In genomic region chr14:22589096-22589839, GRCh38 we compare ENCODE assay signal across 1 cellular context.
A peak's percentile ranks its signal among the peaks of the same experiment; 100 is the strongest.
TF ChIP-seq lines count a peak whose summit lies in the region.

Gene DAD1, minus strand, starts transcription at chr14:22589224. Its CDS starts 67 bp downstream, at chr14:22589157.

TF ChIP-seq in HepG2, 621 proteins besides CTCF, POLR2A, EP300 and RAD21 (continued from another document and continues in another):
- TF ChIP-seq REST (IDR thresholded peaks at IDR 0.05; ENCODE audit: borderline replicate concordance in 1 of 2, low read depth in 1 of 2, low read length in 2 of 2): 0 out of 4 replicates have a peak, but pooled peaks of 1 of the 2 experiments have one; percentile 36
- TF ChIP-seq RELA (CRISPR knock-in tag; IDR thresholded peaks at IDR 0.05): peak; percentile 23; the same call in 1 of the 2 replicates
- peak; percentile 84; the same call in 1 of the 2 replicates for TF ChIP-seq ZNF782 (CRISPR knock-in tag; IDR thresholded peaks at IDR 0.05; ENCODE audit: borderline replicate concordance)
- no peak for TF ChIP-seq ARID3A (IDR thresholded peaks at IDR 0.05; ENCODE audit: low read depth, low read length)
- TF ChIP-seq PBX2 (CRISPR knock-in tag; IDR thresholded peaks at IDR 0.05): peak; percentile 34
- TF ChIP-seq, protein P1, sequence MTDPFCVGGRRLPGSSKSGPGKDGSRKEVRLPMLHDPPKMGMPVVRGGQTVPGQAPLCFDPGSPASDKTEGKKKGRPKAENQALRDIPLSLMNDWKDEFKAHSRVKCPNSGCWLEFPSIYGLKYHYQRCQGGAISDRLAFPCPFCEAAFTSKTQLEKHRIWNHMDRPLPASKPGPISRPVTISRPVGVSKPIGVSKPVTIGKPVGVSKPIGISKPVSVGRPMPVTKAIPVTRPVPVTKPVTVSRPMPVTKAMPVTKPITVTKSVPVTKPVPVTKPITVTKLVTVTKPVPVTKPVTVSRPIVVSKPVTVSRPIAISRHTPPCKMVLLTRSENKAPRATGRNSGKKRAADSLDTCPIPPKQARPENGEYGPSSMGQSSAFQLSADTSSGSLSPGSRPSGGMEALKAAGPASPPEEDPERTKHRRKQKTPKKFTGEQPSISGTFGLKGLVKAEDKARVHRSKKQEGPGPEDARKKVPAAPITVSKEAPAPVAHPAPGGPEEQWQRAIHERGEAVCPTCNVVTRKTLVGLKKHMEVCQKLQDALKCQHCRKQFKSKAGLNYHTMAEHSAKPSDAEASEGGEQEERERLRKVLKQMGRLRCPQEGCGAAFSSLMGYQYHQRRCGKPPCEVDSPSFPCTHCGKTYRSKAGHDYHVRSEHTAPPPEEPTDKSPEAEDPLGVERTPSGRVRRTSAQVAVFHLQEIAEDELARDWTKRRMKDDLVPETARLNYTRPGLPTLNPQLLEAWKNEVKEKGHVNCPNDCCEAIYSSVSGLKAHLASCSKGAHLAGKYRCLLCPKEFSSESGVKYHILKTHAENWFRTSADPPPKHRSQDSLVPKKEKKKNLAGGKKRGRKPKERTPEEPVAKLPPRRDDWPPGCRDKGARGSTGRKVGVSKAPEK (CRISPR knock-in tag; IDR thresholded peaks at IDR 0.05; ENCODE audit: borderline replicate concordance): no peak; the same call in 1 of the 2 replicates
- no peak; the same call in 1 of the 2 replicates for TF ChIP-seq ZNF256 (CRISPR knock-in tag; conservative IDR thresholded peaks at IDR 0.05)
- TF ChIP-seq ZNF776 (CRISPR knock-in tag; IDR thresholded peaks at IDR 0.05): peak; percentile 22
- no peak for TF ChIP-seq SRF (IDR thresholded peaks at IDR 0.05; ENCODE audit: low read depth, low read length)
- TF ChIP-seq POGK (CRISPR knock-in tag; conservative IDR thresholded peaks at IDR 0.05): peak; percentile 74; the same call in 1 of the 2 replicates
- no peak for TF ChIP-seq ZNF670 (CRISPR knock-in tag; IDR thresholded peaks at IDR 0.05; ENCODE audit: borderline replicate concordance)
- no peak for TF ChIP-seq SNRNP70 (IDR thresholded peaks at IDR 0.05; ENCODE audit: low read depth, low read length)
- TF ChIP-seq ZNF326 (CRISPR knock-in tag; IDR thresholded peaks at IDR 0.05; ENCODE audit: borderline replicate concordance): no peak; the same call in 1 of the 2 replicates
- TF ChIP-seq MED8 (CRISPR knock-in tag; IDR thresholded peaks at IDR 0.05; ENCODE audit: insufficient replicate concordance): no peak
- TF ChIP-seq ZNF382 (CRISPR knock-in tag; IDR thresholded peaks at IDR 0.05; ENCODE audit: borderline replicate concordance): no peak
- TF ChIP-seq PHF5A (CRISPR knock-in tag; IDR thresholded peaks at IDR 0.05; ENCODE audit: low read depth, unreplicated experiment): no peak
- no peak for TF ChIP-seq SOX13 (IDR thresholded peaks at IDR 0.05)
- TF ChIP-seq SOX13 (CRISPR knock-in tag; conservative IDR thresholded peaks at IDR 0.05 in 1 of 2, IDR thresholded peaks at IDR 0.05 in 1 of 2): peak; percentile 32 to 90
- TF ChIP-seq NCOA2 (CRISPR knock-in tag; IDR thresholded peaks at IDR 0.05): peak; percentile 59
- peak; percentile 93 for TF ChIP-seq NFATC3 (CRISPR knock-in tag; IDR thresholded peaks at IDR 0.05)
- peak; percentile 35; the same call in 1 of the 2 replicates for TF ChIP-seq TOPORS (CRISPR knock-in tag; IDR thresholded peaks at IDR 0.05)
- no peak for TF ChIP-seq MTA3 (CRISPR knock-in tag; IDR thresholded peaks at IDR 0.05)
- TF ChIP-seq HIC2 (CRISPR knock-in tag; IDR thresholded peaks at IDR 0.05; ENCODE audit: low read depth): no peak
- peak; percentile 61; the same call in 1 of the 2 replicates for TF ChIP-seq E2F5 (CRISPR knock-in tag; conservative IDR thresholded peaks at IDR 0.05)
- no peak for TF ChIP-seq CCAR2 (optimal IDR thresholded peaks at IDR 0.05; ENCODE audit: low read depth, low read length)
- TF ChIP-seq ZFP36 (IDR thresholded peaks at IDR 0.05; ENCODE audit: borderline replicate concordance, low read depth, low read length, partially characterized antibody): no peak
- TF ChIP-seq SCMH1 (CRISPR knock-in tag; IDR thresholded peaks at IDR 0.05; ENCODE audit: borderline replicate concordance): no peak
- TF ChIP-seq ZNF75D (CRISPR knock-in tag; IDR thresholded peaks at IDR 0.05; ENCODE audit: borderline replicate concordance): no peak
- no peak for TF ChIP-seq ZNF672 (CRISPR knock-in tag; IDR thresholded peaks at IDR 0.05)
- TF ChIP-seq, protein P2, sequence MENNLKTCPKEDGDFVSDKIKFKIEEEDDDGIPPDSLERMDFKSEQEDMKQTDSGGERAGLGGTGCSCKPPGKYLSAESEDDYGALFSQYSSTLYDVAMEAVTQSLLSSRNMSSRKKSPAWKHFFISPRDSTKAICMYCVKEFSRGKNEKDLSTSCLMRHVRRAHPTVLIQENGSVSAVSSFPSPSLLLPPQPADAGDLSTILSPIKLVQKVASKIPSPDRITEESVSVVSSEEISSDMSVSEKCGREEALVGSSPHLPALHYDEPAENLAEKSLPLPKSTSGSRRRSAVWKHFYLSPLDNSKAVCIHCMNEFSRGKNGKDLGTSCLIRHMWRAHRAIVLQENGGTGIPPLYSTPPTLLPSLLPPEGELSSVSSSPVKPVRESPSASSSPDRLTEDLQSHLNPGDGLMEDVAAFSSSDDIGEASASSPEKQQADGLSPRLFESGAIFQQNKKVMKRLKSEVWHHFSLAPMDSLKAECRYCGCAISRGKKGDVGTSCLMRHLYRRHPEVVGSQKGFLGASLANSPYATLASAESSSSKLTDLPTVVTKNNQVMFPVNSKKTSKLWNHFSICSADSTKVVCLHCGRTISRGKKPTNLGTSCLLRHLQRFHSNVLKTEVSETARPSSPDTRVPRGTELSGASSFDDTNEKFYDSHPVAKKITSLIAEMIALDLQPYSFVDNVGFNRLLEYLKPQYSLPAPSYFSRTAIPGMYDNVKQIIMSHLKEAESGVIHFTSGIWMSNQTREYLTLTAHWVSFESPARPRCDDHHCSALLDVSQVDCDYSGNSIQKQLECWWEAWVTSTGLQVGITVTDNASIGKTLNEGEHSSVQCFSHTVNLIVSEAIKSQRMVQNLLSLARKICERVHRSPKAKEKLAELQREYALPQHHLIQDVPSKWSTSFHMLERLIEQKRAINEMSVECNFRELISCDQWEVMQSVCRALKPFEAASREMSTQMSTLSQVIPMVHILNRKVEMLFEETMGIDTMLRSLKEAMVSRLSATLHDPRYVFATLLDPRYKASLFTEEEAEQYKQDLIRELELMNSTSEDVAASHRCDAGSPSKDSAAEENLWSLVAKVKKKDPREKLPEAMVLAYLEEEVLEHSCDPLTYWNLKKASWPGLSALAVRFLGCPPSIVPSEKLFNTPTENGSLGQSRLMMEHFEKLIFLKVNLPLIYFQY (CRISPR knock-in tag; IDR thresholded peaks at IDR 0.05; ENCODE audit: borderline replicate concordance): peak; percentile 70; the same call in 1 of the 2 replicates
- peak; percentile 94 for TF ChIP-seq ZNF605 (CRISPR knock-in tag; IDR thresholded peaks at IDR 0.05)
- no peak for TF ChIP-seq ZNF253 (CRISPR knock-in tag; IDR thresholded peaks at IDR 0.05; ENCODE audit: borderline replicate concordance)
- TF ChIP-seq SRSF1 (optimal IDR thresholded peaks at IDR 0.05; ENCODE audit: low read depth, low read length): peak; percentile 18
- TF ChIP-seq ZBTB7A (CRISPR knock-in tag; IDR thresholded peaks at IDR 0.05): no peak
- TF ChIP-seq POGZ (CRISPR knock-in tag; IDR thresholded peaks at IDR 0.05): peak; percentile 60
- peak; percentile 74; the same call in 1 of the 2 replicates for TF ChIP-seq ZMYM4 (CRISPR knock-in tag; IDR thresholded peaks at IDR 0.05)
- peak; percentile 84 for TF ChIP-seq IRF2 (CRISPR knock-in tag; IDR thresholded peaks at IDR 0.05)
- TF ChIP-seq TRIM24 (CRISPR knock-in tag; IDR thresholded peaks at IDR 0.05): no peak
- TF ChIP-seq NONO (IDR thresholded peaks at IDR 0.05): no peak
- peak; percentile 82; the same call in 1 of the 2 replicates for TF ChIP-seq NONO (CRISPR knock-in tag; conservative IDR thresholded peaks at IDR 0.05)
- peak; percentile 87 for TF ChIP-seq MEF2D (CRISPR knock-in tag; IDR thresholded peaks at IDR 0.05)
- TF ChIP-seq PHF8 (CRISPR knock-in tag; IDR thresholded peaks at IDR 0.05): peak; percentile 96
- TF ChIP-seq, protein P3, sequence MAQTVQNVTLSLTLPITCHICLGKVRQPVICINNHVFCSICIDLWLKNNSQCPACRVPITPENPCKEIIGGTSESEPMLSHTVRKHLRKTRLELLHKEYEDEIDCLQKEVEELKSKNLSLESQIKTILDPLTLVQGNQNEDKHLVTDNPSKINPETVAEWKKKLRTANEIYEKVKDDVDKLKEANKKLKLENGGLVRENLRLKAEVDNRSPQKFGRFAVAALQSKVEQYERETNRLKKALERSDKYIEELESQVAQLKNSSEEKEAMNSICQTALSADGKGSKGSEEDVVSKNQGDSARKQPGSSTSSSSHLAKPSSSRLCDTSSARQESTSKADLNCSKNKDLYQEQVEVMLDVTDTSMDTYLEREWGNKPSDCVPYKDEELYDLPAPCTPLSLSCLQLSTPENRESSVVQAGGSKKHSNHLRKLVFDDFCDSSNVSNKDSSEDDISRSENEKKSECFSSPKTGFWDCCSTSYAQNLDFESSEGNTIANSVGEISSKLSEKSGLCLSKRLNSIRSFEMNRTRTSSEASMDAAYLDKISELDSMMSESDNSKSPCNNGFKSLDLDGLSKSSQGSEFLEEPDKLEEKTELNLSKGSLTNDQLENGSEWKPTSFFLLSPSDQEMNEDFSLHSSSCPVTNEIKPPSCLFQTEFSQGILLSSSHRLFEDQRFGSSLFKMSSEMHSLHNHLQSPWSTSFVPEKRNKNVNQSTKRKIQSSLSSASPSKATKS (CRISPR knock-in tag; IDR thresholded peaks at IDR 0.05): no peak
